ENCODE assay signal across 8 cellular contexts in genomic region chr16:85750827-85751641, GRCh38. TPM values are rescaled to one million over a fixed set of nuclear protein-coding genes. Genes with fewer than 3 reads are reported as not detected.
DNase-seq lines count a peak whose midpoint lies in the region; ATAC-seq and TF ChIP-seq lines count a peak whose summit lies in the region.

Gene C16orf74 (minus strand): TSS chr16:85751096. CDS start chr16:85735217, 15,879 bp downstream.

- H3K9me3 ChIP-seq in BE2C, result no peaks in the 10 kb centered on the region

- H3K27ac Mint-ChIP-seq in activated naive CD8-positive, alpha-beta T cell treated with anti-CD3 and anti-CD28 coated beads, Interleukin-2, amount 10 ng/mL, durations not matched to agents 7 days and 5 days, result no peak within 1 kb of the TSS

- POLR2A ChIA-PET in activated naive CD8-positive, alpha-beta T cell treated with anti-CD3 and anti-CD28 coated beads, Interleukin-2, amount 10 ng/mL, durations not matched to agents 7 days and 5 days (lab: Charles Lee), result no interaction called here

- H3K36me3 Mint-ChIP-seq in activated naive CD8-positive, alpha-beta T cell treated with anti-CD3 and anti-CD28 coated beads, Interleukin-2, amount 10 ng/mL, durations not matched to agents 7 days and 5 days, result no peaks in the 10 kb centered on the region

- peaks cover 35% of the 10 kb centered on the region for H3K27me3 Mint-ChIP-seq in activated naive CD8-positive, alpha-beta T cell treated with anti-CD3 and anti-CD28 coated beads, Interleukin-2, amount 10 ng/mL, durations not matched to agents 7 days and 5 days

- ATAC-seq in GM18505 (IDR thresholded peaks at IDR 0.05; ENCODE audit: unreplicated experiment), result peak; percentile 46
- peak; percentile 76 for ATAC-seq in activated naive CD8-positive, alpha-beta T cell treated with anti-CD3 and anti-CD28 coated beads, Interleukin-2, amount 10 ng/mL, durations not matched to agents 7 days and 5 days (ENCODE audit: low read depth)
- ATAC-seq in sciatic nerve, result peak; percentile 66
- no peak for ATAC-seq in HG02571 (IDR thresholded peaks at IDR 0.05; ENCODE audit: unreplicated experiment)

- TF ChIP-seq CTCF in BE2C (IDR thresholded peaks at IDR 0.05; ENCODE audit: low read depth, low read length) (no peak), KMS-11 (conservative IDR thresholded peaks at IDR 0.05; ENCODE audit: low read depth, low read length) (no peak)

- H2AFZ ChIP-seq in KMS-11 (ENCODE audit: low read depth), result peak within 1 kb of the TSS; percentile 10; the same call in 1 of the 2 replicates

- H3K9me3 Mint-ChIP-seq in activated naive CD8-positive, alpha-beta T cell treated with anti-CD3 and anti-CD28 coated beads, Interleukin-2, amount 10 ng/mL, durations not matched to agents 7 days and 5 days, result no peaks in the 10 kb centered on the region

- H3K4me1 ChIP-seq in BE2C (peaks cover 18% of the 10 kb centered on the region), KMS-11 (ENCODE audit: low read depth, poor library complexity, severe bottlenecking) (peaks cover 7% of the 10 kb centered on the region)

- H3K36me3 ChIP-seq in BE2C (no peaks in the 10 kb centered on the region), KMS-11 (ENCODE audit: insufficient read depth) (no peaks in the 10 kb centered on the region)

- peaks cover 10% of the 10 kb centered on the region for H3K4me1 Mint-ChIP-seq in activated naive CD8-positive, alpha-beta T cell treated with anti-CD3 and anti-CD28 coated beads, Interleukin-2, amount 10 ng/mL, durations not matched to agents 7 days and 5 days

- H3K27me3 ChIP-seq in BE2C, result peaks cover 18% of the 10 kb centered on the region
- peaks cover 77% of the 10 kb centered on the region for H3K27me3 ChIP-seq in KMS-11 (ENCODE audit: insufficient read depth, low read depth)

- no peaks in the 10 kb centered on the region for H3K79me2 ChIP-seq in KMS-11 (ENCODE audit: insufficient read depth, low read depth)

- peak within 1 kb of the TSS; percentile 52 for H3K4me3 ChIP-seq in BE2C (ENCODE audit: low read depth, low read length)
- H3K4me3 ChIP-seq in KMS-11 (IDR thresholded peaks at IDR 0.05; ENCODE audit: insufficient read depth, low read depth, low read length), result no peak within 1 kb of the TSS

- intact Hi-C loops in sciatic nerve (cut with DNase I), result no loop called here

- H3K9ac ChIP-seq in KMS-11, result no peak within 1 kb of the TSS

- no peak within 1 kb of the TSS; the same call in 1 of the 2 replicates for H3K4me2 ChIP-seq in KMS-11

- TF ChIP-seq POLR2A in GM18505 (IDR thresholded peaks at IDR 0.05; ENCODE audit: borderline replicate concordance, extremely low read depth, insufficient read depth, insufficient read length), result peak; percentile 31

- H4K20me1 ChIP-seq in KMS-11 (ENCODE audit: insufficient read depth), result no peaks in the 10 kb centered on the region

- H3K4me3 Mint-ChIP-seq in activated naive CD8-positive, alpha-beta T cell treated with anti-CD3 and anti-CD28 coated beads, Interleukin-2, amount 10 ng/mL, durations not matched to agents 7 days and 5 days, result peak within 1 kb of the TSS; percentile 84

- DNase-seq in BE2C (peak; percentile 63), hepatic stellate cell (ENCODE audit: low spot score) (peak; percentile 80), sciatic nerve (ENCODE audit: low spot score) (no peak), NCI-H1092 (lab: John Stamatoyannopoulos, UW) (no peak)
- DNase-seq in activated naive CD8-positive, alpha-beta T cell treated with anti-CD3 and anti-CD28 coated beads, Interleukin-2, amount 10 ng/mL, durations not matched to agents 7 days and 5 days, result peak; percentile 55

- no peak within 1 kb of the TSS for H3K27ac ChIP-seq in KMS-11

RNA-seq across cellular contexts. Expression of gene C16orf74, which starts in this region (rescaled TPM):
- polyA plus RNA-seq in BE2C (2012; ENCODE audit: insufficient read depth, insufficient read length, low read depth), result 1.4 TPM
- total RNA-seq in activated naive CD8-positive, alpha-beta T cell treated with anti-CD3 and anti-CD28 coated beads, Interleukin-2, amount 10 ng/mL, durations not matched to agents 7 days and 5 days, result 1 to 10 TPM; 3.6 to 3.9 TPM
- 1.8 TPM for total RNA-seq in sciatic nerve

Comparison
In these comparisons a context has a peak if more than half of its experiments do, and no peak if none do; other contexts are left out.
1. DNase-seq: peak in BE2C (single experiment), activated naive CD8-positive, alpha-beta T cell treated with anti-CD3 and anti-CD28 coated beads, Interleukin-2, amount 10 ng/mL, durations not matched to agents 7 days and 5 days (single experiment) and hepatic stellate cell (single experiment); none in sciatic nerve (single experiment) and NCI-H1092 (single experiment).